In the genomic region with DNA sequence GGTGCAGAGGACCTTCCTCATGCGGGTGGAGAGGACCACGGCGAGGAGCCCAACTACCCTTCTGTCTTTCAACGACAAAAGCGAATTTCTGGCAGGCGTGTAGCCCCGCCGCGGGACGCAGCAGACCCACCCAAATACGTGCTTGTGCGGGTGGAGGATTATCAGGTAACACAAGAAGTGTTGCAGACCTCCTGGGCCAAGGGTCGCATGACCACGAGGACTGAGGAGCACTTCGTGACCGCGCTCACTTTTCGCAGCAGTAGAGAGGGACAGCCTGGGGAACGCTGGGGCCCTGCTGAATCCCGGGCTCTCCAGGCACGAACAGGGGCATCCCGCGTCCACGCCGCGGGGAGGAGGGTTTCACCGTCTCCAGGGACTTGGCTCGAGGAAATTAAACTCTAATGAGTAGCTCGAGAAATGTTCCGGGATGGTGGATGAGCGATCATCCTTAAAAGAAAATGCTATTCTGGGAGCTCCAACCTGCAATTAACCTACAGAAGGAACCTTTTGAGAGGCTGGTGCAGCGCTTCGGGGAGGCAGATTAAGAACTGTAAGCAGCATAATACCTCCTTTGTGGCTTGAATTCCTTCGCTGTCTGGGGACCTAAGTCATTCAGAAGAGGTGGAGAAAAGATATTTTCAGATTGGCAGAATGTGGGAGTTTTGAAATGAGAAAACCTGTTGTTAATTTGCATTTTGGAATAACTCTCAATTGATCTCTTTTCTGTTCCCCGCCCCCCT, we compare ENCODE assay signal across 8 cellular contexts. TPM values are rescaled to one million over a fixed set of nuclear protein-coding genes. Genes with fewer than 3 reads are reported as not detected.
DNase-seq lines count a peak whose midpoint lies in the region; ATAC-seq and TF ChIP-seq lines count a peak whose summit lies in the region.

No MANE protein-coding gene starts in this region.

- no peak overlapping the region for H3K27ac Mint-ChIP-seq in activated CD8-positive, alpha-beta memory T cell treated with anti-CD3 and anti-CD28 coated beads, Interleukin-2, amount 10 ng/mL, durations not matched to agents 7 days and 5 days

- H3K36me3 Mint-ChIP-seq in activated CD8-positive, alpha-beta memory T cell treated with anti-CD3 and anti-CD28 coated beads, Interleukin-2, amount 10 ng/mL, durations not matched to agents 7 days and 5 days = no peaks in the 10 kb centered on the region

- H3K27ac ChIP-seq in rectal smooth muscle tissue (ENCODE audit: low read depth, low read length) = no peak overlapping the region

- H3K36me3 ChIP-seq in GM06990 (ENCODE audit: control insufficient read depth, insufficient read depth, low read length) = no peaks in the 10 kb centered on the region
- no peaks in the 10 kb centered on the region for H3K36me3 ChIP-seq in rectal smooth muscle tissue (ENCODE audit: control insufficient read depth, insufficient read depth, low read length)

- H3K9me3 Mint-ChIP-seq in activated CD8-positive, alpha-beta memory T cell treated with anti-CD3 and anti-CD28 coated beads, Interleukin-2, amount 10 ng/mL, durations not matched to agents 7 days and 5 days (ENCODE audit: low read depth) = no peaks in the 10 kb centered on the region

- ATAC-seq in GM21423 (IDR thresholded peaks at IDR 0.05; ENCODE audit: unreplicated experiment) = peak; percentile 32
- ATAC-seq in HG03575 (IDR thresholded peaks at IDR 0.05; ENCODE audit: extremely low read depth, insufficient number of reproducible peaks, low FRiP score, unreplicated experiment) = peak; percentile 24
- ATAC-seq in activated CD8-positive, alpha-beta memory T cell treated with anti-CD3 and anti-CD28 coated beads, Interleukin-2, amount 10 ng/mL, durations not matched to agents 7 days and 5 days = peak; percentile 44

- no peaks in the 10 kb centered on the region for H3K27me3 ChIP-seq in GM06990 (replicated peaks; ENCODE audit: control insufficient read depth, insufficient read depth, low read length)
- H3K27me3 ChIP-seq in rectal smooth muscle tissue (ENCODE audit: control insufficient read depth, insufficient read depth, low read length) = no peaks in the 10 kb centered on the region

- H3K4me1 ChIP-seq in rectal smooth muscle tissue (ENCODE audit: control insufficient read depth, insufficient read depth, low read length) = no peaks in the 10 kb centered on the region

- no peak overlapping the region for H3K9ac ChIP-seq in rectal smooth muscle tissue (ENCODE audit: low read length)

- no peak for TF ChIP-seq CTCF in GM06990 (IDR thresholded peaks at IDR 0.05; ENCODE audit: insufficient read depth, low read length, poor library complexity, severe bottlenecking)

- intact Hi-C loops in head of caudate nucleus (cut with DNase I) = no loop called here

- peak; percentile 19 for DNase-seq in GM06990 (ENCODE audit: extremely low read depth, insufficient read length)
- no peak for DNase-seq in activated CD8-positive, alpha-beta memory T cell treated with anti-CD3 and anti-CD28 coated beads, Interleukin-2, amount 10 ng/mL, durations not matched to agents 7 days and 5 days
- peak in 34 of 42 donors; percentile 16 to 77 (median 40) for DNase-seq in head of caudate nucleus
- DNase-seq in cortex of kidney (lab: John Stamatoyannopoulos, UW) = no peak
- no peak for DNase-seq in AG08396 (ENCODE audit: low spot score)

- H3K4me3 Mint-ChIP-seq in activated CD8-positive, alpha-beta memory T cell treated with anti-CD3 and anti-CD28 coated beads, Interleukin-2, amount 10 ng/mL, durations not matched to agents 7 days and 5 days = peak overlapping the region; percentile 66

- H3K4me1 Mint-ChIP-seq in activated CD8-positive, alpha-beta memory T cell treated with anti-CD3 and anti-CD28 coated beads, Interleukin-2, amount 10 ng/mL, durations not matched to agents 7 days and 5 days = peaks cover 18% of the 10 kb centered on the region

- CTCF ChIA-PET in activated CD8-positive, alpha-beta memory T cell treated with anti-CD3 and anti-CD28 coated beads, Interleukin-2, amount 10 ng/mL, durations not matched to agents 7 days and 5 days (lab: Charles Lee) = interaction anchor here (1.0 to 1.4 kb wide), 3 partner anchors 16 to 298 kb away, joined by 3 to 9 read pairs (median 3); no protein-coding TSS in a partner anchor

- peaks cover 55% of the 10 kb centered on the region for H3K27me3 Mint-ChIP-seq in activated CD8-positive, alpha-beta memory T cell treated with anti-CD3 and anti-CD28 coated beads, Interleukin-2, amount 10 ng/mL, durations not matched to agents 7 days and 5 days

- H3K4me3 ChIP-seq in GM06990 (replicated peaks; ENCODE audit: low read depth, low read length) (peak overlapping the region; percentile 27), rectal smooth muscle tissue (ENCODE audit: low read length) (peak overlapping the region; percentile 68)

RNA-seq across cellular contexts. Expression of gene C6orf141, which starts 0.8 kb away (rescaled TPM):
- not detected for total RNA-seq in activated CD8-positive, alpha-beta memory T cell treated with anti-CD3 and anti-CD28 coated beads, Interleukin-2, amount 10 ng/mL, durations not matched to agents 7 days and 5 days

RNA-seq across cellular contexts. Expression of gene GLYATL3, which starts 51.6 kb away (rescaled TPM):
- total RNA-seq in activated CD8-positive, alpha-beta memory T cell treated with anti-CD3 and anti-CD28 coated beads, Interleukin-2, amount 10 ng/mL, durations not matched to agents 7 days and 5 days = not detected

Comparison
In these comparisons a context has a peak if more than half of its experiments do, and no peak if none do; other contexts are left out.
1. DNase-seq: peak in GM06990 (single experiment) and head of caudate nucleus (34 of 42); none in activated CD8-positive, alpha-beta memory T cell treated with anti-CD3 and anti-CD28 coated beads, Interleukin-2, amount 10 ng/mL, durations not matched to agents 7 days and 5 days (single experiment), cortex of kidney (single experiment) and AG08396 (single experiment).
2. Peak in every context shown above with its lines, with median percentiles within 50 percentile points of each other: ATAC-seq.